In genomic region chr20:62776692-62777527, GRCh38 we compare ENCODE assay signal across 8 cellular contexts.
DNase-seq lines count a peak whose midpoint lies in the region; ATAC-seq and TF ChIP-seq lines count a peak whose summit lies in the region.

No MANE protein-coding gene starts in this region.

- TF ChIP-seq CTCF in GM13977 (IDR thresholded peaks at IDR 0.05; ENCODE audit: extremely low read depth, insufficient read depth, missing control alignments) (no peak), NB4 (IDR thresholded peaks at IDR 0.05; ENCODE audit: low read depth, low read length) (no peak)

- DNase-seq in GM13977 (ENCODE audit: low spot score) (peak; percentile 79), NB4 (ENCODE audit: low read depth) (peak; percentile 59), T1000 (lab: John Stamatoyannopoulos, UW) (no peak)
- DNase-seq in activated CD4-positive, alpha-beta T cell treated with anti-CD3 and anti-CD28 coated beads, Interleukin-2, amount 50 U/mL, for 48 hours: peak; percentile 73
- peak; percentile 31 to 48 for DNase-seq in stimulated activated CD8-positive, alpha-beta memory T cell treated with anti-CD3 and anti-CD28 coated beads, Interleukin-7, amount 100 ng/mL, for 4 hours (ENCODE audit: low read depth in 2 of 2)

- H3K4me3 ChIP-seq in NB4 (ENCODE audit: low read depth, low read length) (no peak overlapping the region), iPS-18c (ENCODE audit: insufficient read depth, low read depth, low read length) (peak overlapping the region; percentile 21; the same call in 1 of the 2 replicates)

- peak; percentile 18 for TF ChIP-seq POLR2A in NB4 (IDR thresholded peaks at IDR 0.05; ENCODE audit: extremely low read depth, insufficient read length)

- H3K9me3 ChIP-seq in iPS-18c (ENCODE audit: control insufficient read depth, insufficient read depth, low read length): no peaks in the 10 kb centered on the region

- ATAC-seq in HG03378 (IDR thresholded peaks at IDR 0.05; ENCODE audit: unreplicated experiment) (no peak), HG02610 (IDR thresholded peaks at IDR 0.05; ENCODE audit: unreplicated experiment) (no peak)

- in situ Hi-C loops in GM13977 (cut with MboI; ENCODE audit: low pct_unique_long_range_greater_than_20kb, low sequenced_read_pairs, unreplicated experiment): no loop called here
